Comparison of ENCODE assay signal across 8 cellular contexts in the genomic region with DNA sequence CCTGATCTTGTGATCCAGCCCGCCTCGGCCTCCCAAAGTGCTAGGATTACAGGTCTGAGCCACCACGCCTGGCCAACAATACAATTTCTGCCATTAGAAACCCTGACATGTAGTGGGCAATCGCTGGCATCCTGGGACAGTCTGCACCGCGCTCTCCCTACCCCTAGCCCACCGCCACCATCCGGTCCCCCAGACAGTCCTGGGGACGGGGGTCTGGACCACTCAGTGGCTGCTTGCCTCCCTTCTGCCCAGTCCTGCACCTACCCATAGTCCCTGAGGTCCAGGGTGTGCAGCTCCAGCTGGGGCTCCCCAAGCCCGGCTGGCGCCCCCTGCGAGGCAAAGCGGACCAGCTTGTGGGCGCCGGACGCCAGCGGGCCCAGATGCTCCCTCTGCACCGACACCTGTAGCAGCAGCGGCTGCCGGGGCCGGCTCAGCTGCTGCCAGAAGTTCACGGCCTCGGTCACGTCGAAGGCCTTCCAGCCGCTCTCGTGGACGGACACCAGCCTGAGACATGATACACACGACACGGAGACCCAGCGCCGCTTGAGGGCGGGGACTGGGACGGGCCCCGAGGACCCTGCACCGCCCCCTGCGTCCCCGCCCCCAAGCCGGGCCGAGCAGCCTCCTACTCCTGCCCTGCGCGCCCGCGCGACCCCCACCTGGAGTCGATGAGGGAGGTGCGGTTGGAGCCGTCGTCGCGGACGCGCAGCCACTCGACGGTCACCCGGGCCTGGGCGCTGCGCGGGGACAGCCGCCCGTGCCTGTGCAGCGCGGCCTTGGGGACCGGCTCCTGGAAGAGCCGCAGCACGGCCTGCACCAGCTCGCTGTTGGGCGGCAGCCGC. TPM values are rescaled to one million over a fixed set of nuclear protein-coding genes. Genes with fewer than 3 reads are reported as not detected.
"Had no signal": no experiment of that assay in that cellular context is flagged by ENCODE, and none has a peak within 500 bp of the region (broad histone marks: within the 10 kb centered on the region; RNA-seq: fewer than 3 reads in every experiment).

No MANE protein-coding gene starts in this region.

RNA-seq across cellular contexts. Expression of gene LEFTY2, which starts 1.7 kb away (rescaled TPM):
- total RNA-seq: activated CD4-positive, alpha-beta T cell treated with anti-CD3 and anti-CD28 coated beads, Interleukin-2, amount 10 ng/mL, durations not matched to agents 7 days and 5 days; activated CD8-positive, alpha-beta memory T cell treated with anti-CD3 and anti-CD28 coated beads for 36 hours; activated naive CD8-positive, alpha-beta T cell treated with anti-CD3 and anti-CD28 coated beads, Interleukin-2, amount 10 ng/mL, durations not matched to agents 7 days and 5 days; activated T-helper 1 cell treated with anti-CD3 and anti-CD28 coated beads, Interleukin-12 subunit alpha, Interleukin-12 subunit beta, Interleukin-2, Interleukin-4 antibody, amounts not matched to agents 30 ng/mL and 10 ng/mL and 1 ng/mL, durations not matched to agents 14 hours and 24 hours and 36 hours; renal cortical epithelial cell had no signal
- polyA plus RNA-seq: neural cell had no signal

RNA-seq across cellular contexts. Expression of gene LEFTY1, which starts 50.4 kb away (rescaled TPM):
- total RNA-seq: activated CD4-positive, alpha-beta T cell treated with anti-CD3 and anti-CD28 coated beads, Interleukin-2, amount 10 ng/mL, durations not matched to agents 7 days and 5 days; activated CD8-positive, alpha-beta memory T cell treated with anti-CD3 and anti-CD28 coated beads for 36 hours; activated T-helper 1 cell treated with anti-CD3 and anti-CD28 coated beads, Interleukin-12 subunit alpha, Interleukin-12 subunit beta, Interleukin-2, Interleukin-4 antibody, amounts not matched to agents 30 ng/mL and 10 ng/mL and 1 ng/mL, durations not matched to agents 14 hours and 24 hours and 36 hours; left ventricle myocardium superior; mesenteric fat pad had no signal

RNA-seq across cellular contexts. Expression of gene TMEM63A, which starts 57.1 kb away (rescaled TPM):
- polyA plus RNA-seq: neural cell had no signal
